Comparison of ENCODE assay signal across 8 cellular contexts in genomic region chr10:24722676-24723385, GRCh38. TPM values are rescaled to one million over a fixed set of nuclear protein-coding genes. Genes with fewer than 3 reads are reported as not detected.
DNase-seq lines count a peak whose midpoint lies in the region; ATAC-seq and TF ChIP-seq lines count a peak whose summit lies in the region.

No MANE protein-coding gene starts in this region.

- H2AFZ ChIP-seq in SU-DHL-6 (ENCODE audit: low read depth, low read length, severe bottlenecking) (no peak overlapping the region), hepatocyte (peak overlapping the region; percentile 69)

- H3K36me3 ChIP-seq in SU-DHL-6 (ENCODE audit: low read length): no peaks in the 10 kb centered on the region
- no peaks in the 10 kb centered on the region for H3K36me3 ChIP-seq in hepatocyte (replicated peaks; ENCODE audit: insufficient read depth, low read depth)

- WGBS in hepatocyte (ENCODE audit: low lambda C conversion rate, missing lambda C conversion rate): 0% methylated on average over 20 of the region's 84 CpGs

- no peaks in the 10 kb centered on the region for H3K9me3 ChIP-seq in SU-DHL-6 (ENCODE audit: insufficient read depth, low read length)
- no peaks in the 10 kb centered on the region for H3K9me3 ChIP-seq in hepatocyte (ENCODE audit: low read depth)

- H4K20me1 ChIP-seq in SU-DHL-6 (ENCODE audit: low read depth, low read length) (no peaks in the 10 kb centered on the region), hepatocyte (ENCODE audit: insufficient read depth, poor library complexity, severe bottlenecking) (peaks cover 35% of the 10 kb centered on the region)

- H3K4me3 ChIP-seq in SU-DHL-6 (ENCODE audit: insufficient read depth, low read length, poor library complexity, severe bottlenecking) (no peak overlapping the region), hepatocyte (peak overlapping the region; percentile 87), retinal pigment epithelial cell (ENCODE audit: low read length) (peak overlapping the region; percentile 44)

- DNase-seq in AG20443 (ENCODE audit: low spot score) (peak; percentile 78), anterior cingulate cortex (lab: John Stamatoyannopoulos, UW) (peak in 42 of 58 donors; percentile 30 to 78 (median 54)), hepatocyte (ENCODE audit: low spot score) (peak; percentile 83), retinal pigment epithelial cell (ENCODE audit: low read depth) (no peak), GOT3 (lab: John Stamatoyannopoulos, UW) (no peak)

- H3K9me2 ChIP-seq in SU-DHL-6 (replicated peaks; ENCODE audit: insufficient read depth, low read length): no peaks in the 10 kb centered on the region
- no peaks in the 10 kb centered on the region for H3K9me2 ChIP-seq in hepatocyte (replicated peaks; ENCODE audit: insufficient read depth)

- H3F3A ChIP-seq in SU-DHL-6 (ENCODE audit: insufficient read depth): no peaks in the 10 kb centered on the region

- H3K4me1 ChIP-seq in hepatocyte (ENCODE audit: insufficient read depth): peaks cover 20% of the 10 kb centered on the region

- H3K4me2 ChIP-seq in SU-DHL-6 (ENCODE audit: low read depth, low read length, poor library complexity, severe bottlenecking) (peak overlapping the region; percentile 39), hepatocyte (peak overlapping the region; percentile 92)

- H3K9ac ChIP-seq in SU-DHL-6 (ENCODE audit: low read length): no peak overlapping the region; the same call in 1 of the 2 replicates

- TF ChIP-seq CTCF in SU-DHL-6 (IDR thresholded peaks at IDR 0.05; ENCODE audit: insufficient read depth, low read length, poor library complexity, severe bottlenecking): no peak
- no peak for TF ChIP-seq CTCF in hepatocyte (IDR thresholded peaks at IDR 0.05; ENCODE audit: poor library complexity)
- TF ChIP-seq CTCF in retinal pigment epithelial cell (conservative IDR thresholded peaks at IDR 0.05; ENCODE audit: low read depth, low read length): no peak

- H3K27ac ChIP-seq in SU-DHL-6 (ENCODE audit: low read depth, low read length): no peak overlapping the region
- H3K27ac ChIP-seq in hepatocyte: peak overlapping the region; percentile 99

- H3K27me3 ChIP-seq in SU-DHL-6 (ENCODE audit: low read length): no peaks in the 10 kb centered on the region
- H3K27me3 ChIP-seq in hepatocyte: no peaks in the 10 kb centered on the region

- ATAC-seq in GM18909 (IDR thresholded peaks at IDR 0.05; ENCODE audit: poor library complexity, unreplicated experiment) (peak; percentile 28), HG03139 (IDR thresholded peaks at IDR 0.05; ENCODE audit: unreplicated experiment) (peak; percentile 23)

- no peaks in the 10 kb centered on the region for H3K79me2 ChIP-seq in SU-DHL-6 (ENCODE audit: insufficient read depth, low read length)
- peaks cover 47% of the 10 kb centered on the region for H3K79me2 ChIP-seq in hepatocyte

RNA-seq across cellular contexts. Expression of gene ARHGAP21, which starts 0.9 kb away (rescaled TPM):
- 69.2 and 70.2 TPM in 2 replicates for total RNA-seq in hepatocyte
- polyA plus RNA-seq in hepatocyte: 15.1 and 17.8 TPM in 2 replicates

Comparison
In these comparisons a context has a peak if more than half of its experiments do, and no peak if none do; other contexts are left out.
1. DNase-seq: peak in AG20443 (single experiment), anterior cingulate cortex (42 of 58) and hepatocyte (single experiment); none in retinal pigment epithelial cell (single experiment) and GOT3 (single experiment).